Comparison of ENCODE assay signal across 22 cellular contexts in the genomic region with DNA sequence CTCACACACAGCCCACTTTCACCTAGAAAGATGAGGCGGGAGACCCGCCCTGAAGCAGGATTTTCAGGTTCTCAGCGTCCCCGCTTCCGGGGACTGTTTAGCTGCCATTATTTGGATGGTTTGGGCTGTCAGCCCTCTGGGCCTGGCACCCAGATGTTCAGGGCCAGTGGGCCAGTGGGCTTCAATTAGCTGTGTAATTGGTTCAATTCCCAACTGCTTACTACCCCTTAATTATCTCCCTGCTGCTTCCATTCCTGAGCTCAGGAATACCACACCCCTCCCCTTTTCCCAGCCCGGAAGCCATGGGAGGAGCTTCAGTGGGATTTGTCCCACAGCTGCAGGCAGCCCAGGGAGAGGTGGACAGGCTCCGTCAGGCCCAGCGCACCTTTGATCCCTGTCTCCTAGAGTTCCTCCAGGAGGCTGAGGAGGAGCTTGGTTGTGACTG.
DNase-seq lines count a peak whose midpoint lies in the region; ATAC-seq, FAIRE-seq and TF ChIP-seq lines count a peak whose summit lies in the region.
"Had no signal": no experiment of that assay in that cellular context is flagged by ENCODE, and none has a peak within 500 bp of the region (broad histone marks: within the 10 kb centered on the region; RNA-seq: fewer than 3 reads in every experiment).

No MANE protein-coding gene starts in this region.

- intact Hi-C loops in Right ventricle myocardium superior (cut with DNase I) = no loop called here

- H3K14ac ChIP-seq in H1 (ENCODE audit: insufficient read length) = no peak overlapping the region

- ATAC-seq in GM23338 (peak; percentile 96), Right ventricle myocardium superior (ENCODE audit: poor library complexity) (no peak), GM18519 (IDR thresholded peaks at IDR 0.05; ENCODE audit: low FRiP score, unreplicated experiment) (no peak), HG03139 (IDR thresholded peaks at IDR 0.05; ENCODE audit: unreplicated experiment) (no peak)
- ATAC-seq: effector memory CD8-positive, alpha-beta T cell; psoas muscle had no signal

- H3K27me3 ChIP-seq in GM23338 (ENCODE audit: insufficient read depth) = no peaks in the 10 kb centered on the region
- no peaks in the 10 kb centered on the region for H3K27me3 ChIP-seq in H1 (replicated peaks in 1 of 4; ENCODE audit: control insufficient read depth in 3 of 4, extremely low read depth in 1 of 4, insufficient read depth in 3 of 4, low read length in 3 of 4)
- no peaks in the 10 kb centered on the region for H3K27me3 ChIP-seq in mesendoderm (ENCODE audit: insufficient read depth, low read length, poor library complexity)

- CTCF ChIA-PET in H1 (lab: Charles Lee; ENCODE audit: partially characterized antibody) = interaction anchor here (0.6 to 3.7 kb wide), 15 partner anchors 8 to 681 kb away, joined by 3 to 14 read pairs (median 3); no protein-coding TSS in a partner anchor

- H3K9me2 ChIP-seq in GM23338 (ENCODE audit: insufficient read depth) = no peaks in the 10 kb centered on the region; the same call in 1 of the 2 replicates

- no peaks in the 10 kb centered on the region for H3F3A ChIP-seq in GM23338 (replicated peaks; ENCODE audit: low read depth)

- H2AK5ac ChIP-seq in H1 (ENCODE audit: low read depth, low read length) = no peak overlapping the region
- H2AK5ac ChIP-seq in mesendoderm (ENCODE audit: low read length) = no peak overlapping the region

- TF ChIP-seq EP300 in H1 (IDR thresholded peaks at IDR 0.05; ENCODE audit: borderline replicate concordance in 1 of 2, low read depth in 2 of 2, low read length in 2 of 2) = no peak

- H3K79me2 ChIP-seq in GM23338 (replicated peaks; ENCODE audit: insufficient read depth) (no peaks in the 10 kb centered on the region), H1 (ENCODE audit: control insufficient read depth in 1 of 2, insufficient read depth in 2 of 2, low read length in 2 of 2) (no peaks in the 10 kb centered on the region), mesendoderm (ENCODE audit: control insufficient read depth, insufficient read depth, low read length) (no peaks in the 10 kb centered on the region)

- no peak overlapping the region for H3K4me3 ChIP-seq in GM23338
- no peak overlapping the region for H3K4me3 ChIP-seq in H1 (ENCODE audit: extremely low read depth in 1 of 4, insufficient read depth in 2 of 4, low read depth in 3 of 4, low read length in 4 of 4)
- no peak overlapping the region for H3K4me3 ChIP-seq in mesendoderm (ENCODE audit: low read length)
- H3K4me3 ChIP-seq in coronary artery = no peak overlapping the region
- H3K4me3 ChIP-seq: psoas muscle, tibial artery had no signal

- peaks cover 14% of the 10 kb centered on the region for H3K4me1 Mint-ChIP-seq in GM23338
- H3K4me1 Mint-ChIP-seq: activated naive CD4-positive, alpha-beta T cell treated with anti-CD3 and anti-CD28 coated beads, Interleukin-2, amount 10 ng/mL, durations not matched to agents 7 days and 5 days; CD14-positive monocyte had no signal

- H4K20me1 ChIP-seq in GM23338 (replicated peaks; ENCODE audit: insufficient read depth) (no peaks in the 10 kb centered on the region), H1 (replicated peaks in 1 of 2; ENCODE audit: control insufficient read depth in 1 of 2, insufficient read depth in 2 of 2, low read length in 2 of 2) (no peaks in the 10 kb centered on the region)

- no peaks in the 10 kb centered on the region for H3K4me1 ChIP-seq in GM23338 (ENCODE audit: insufficient read depth)
- H3K4me1 ChIP-seq in H1 (replicated peaks in 1 of 4; ENCODE audit: control insufficient read depth in 3 of 4, insufficient read depth in 4 of 4, low read length in 3 of 4) = peaks cover 5 to 14% (median 8%) of the 10 kb centered on the region in 4 experiments; a peak in 6 of 7 replicates
- H3K4me1 ChIP-seq in mesendoderm (ENCODE audit: control insufficient read depth, low read depth, low read length) = peaks cover 4% of the 10 kb centered on the region
- H3K4me1 ChIP-seq: psoas muscle, tibial artery had no signal

- H3K36me3 Mint-ChIP-seq in GM23338 (ENCODE audit: low read depth) = no peaks in the 10 kb centered on the region
- H3K36me3 Mint-ChIP-seq: activated naive CD4-positive, alpha-beta T cell treated with anti-CD3 and anti-CD28 coated beads, Interleukin-2, amount 10 ng/mL, durations not matched to agents 7 days and 5 days; CD14-positive monocyte had no signal

- no peaks in the 10 kb centered on the region for H3K36me3 ChIP-seq in GM23338 (ENCODE audit: insufficient read depth)
- no peaks in the 10 kb centered on the region for H3K36me3 ChIP-seq in H1 (ENCODE audit: control insufficient read depth in 2 of 4, insufficient read depth in 4 of 4, low read length in 3 of 4)
- H3K36me3 ChIP-seq in mesendoderm (ENCODE audit: control insufficient read depth, insufficient read depth, low read length) = no peaks in the 10 kb centered on the region
- H3K36me3 ChIP-seq: tibial artery had no signal

- no peak overlapping the region for H2BK15ac ChIP-seq in H1 (ENCODE audit: low read length)
- no peak overlapping the region for H2BK15ac ChIP-seq in mesendoderm (replicated peaks; ENCODE audit: low read depth)

- TF ChIP-seq POLR2A in H1 (IDR thresholded peaks at IDR 0.05; ENCODE audit: control extremely low read depth in 1 of 2, low read depth in 2 of 2, low read length in 2 of 2) = no peak

- H2BK5ac ChIP-seq in H1 (ENCODE audit: low read depth, low read length) (0 out of 2 replicates have a peak overlapping the region, but pooled peaks have one; percentile 49), mesendoderm (ENCODE audit: low read length) (no peak overlapping the region)

- H2AFZ ChIP-seq in GM23338 (peak overlapping the region; percentile 94), H1 (ENCODE audit: low read length) (peak overlapping the region; percentile 87)

- H3K27me3 Mint-ChIP-seq in GM23338 (ENCODE audit: insufficient read depth, low read depth, poor library complexity) = peaks cover 7% of the 10 kb centered on the region
- H3K27me3 Mint-ChIP-seq: activated naive CD4-positive, alpha-beta T cell treated with anti-CD3 and anti-CD28 coated beads, Interleukin-2, amount 10 ng/mL, durations not matched to agents 7 days and 5 days; effector memory CD8-positive, alpha-beta T cell had no signal

- H3K4ac ChIP-seq in H1 (replicated peaks; ENCODE audit: insufficient read length, low read depth, low read length) (no peak overlapping the region), mesendoderm (ENCODE audit: low read depth, low read length) (no peak overlapping the region)

- POLR2A ChIA-PET in H1 (lab: Charles Lee; ENCODE audit: partially characterized antibody) = interaction anchor here (0.6 kb wide), 1 partner anchor 221 kb away, joined by 3 read pairs; no protein-coding TSS in a partner anchor

- no peak overlapping the region for H3K4me2 ChIP-seq in GM23338
- H3K4me2 ChIP-seq in H1 (ENCODE audit: insufficient read depth in 1 of 2, low read depth in 2 of 2, low read length in 2 of 2) = no peak overlapping the region; a peak in 1 of 4 replicates
- no peak overlapping the region for H3K4me2 ChIP-seq in mesendoderm (ENCODE audit: low read length)

- no peak overlapping the region for H3K18ac ChIP-seq in H1 (ENCODE audit: extremely low read depth, low read length)
- H3K18ac ChIP-seq in mesendoderm (ENCODE audit: low read length) = no peak overlapping the region

- no peak overlapping the region for H3K56ac ChIP-seq in H1 (replicated peaks; ENCODE audit: insufficient read length, low read depth, low read length)
- peak overlapping the region; percentile 62 for H3K56ac ChIP-seq in mesendoderm (ENCODE audit: low read length)

- DNase-seq in GM23338 (ENCODE audit: low spot score) (peak; percentile 63), NCI-H82 (lab: John Stamatoyannopoulos, UW) (peak; percentile 87), H1 (ENCODE audit: low read depth in 1 of 2, low spot score in 2 of 2) (no peak), mesendoderm (peak; percentile 85), Right ventricle myocardium superior (no peak), coronary artery (ENCODE audit: low spot score) (no peak)
- DNase-seq: activated CD8-positive, alpha-beta memory T cell treated with anti-CD3 and anti-CD28 coated beads for 24 hours; activated naive CD4-positive, alpha-beta T cell treated with anti-CD3 and anti-CD28 coated beads, Interleukin-2, amount 10 ng/mL, durations not matched to agents 7 days and 5 days; activated T-cell treated with anti-CD3 and anti-CD28 coated beads, Interleukin-2, amount 50 U/mL, for 48 hours; anterior cingulate cortex; effector memory CD8-positive, alpha-beta T cell; GOT3; NCI-H774; psoas muscle; stimulated activated CD4-positive, alpha-beta T cell treated with anti-CD3 and anti-CD28 coated beads, Interleukin-2, amount 100 ng/mL, for 48 hours; stimulated activated naive CD4-positive, alpha-beta T cell treated with Interleukin-2 at 50 U/mL for 16 hours; tibial artery had no signal

- H4K91ac ChIP-seq in H1 (replicated peaks; ENCODE audit: insufficient read length, low read length) = peak overlapping the region; percentile 14

- H3K23ac ChIP-seq in H1 (ENCODE audit: insufficient read length) (no peak overlapping the region), mesendoderm (ENCODE audit: low read length) (no peak overlapping the region)

- H4K8ac ChIP-seq in H1 (ENCODE audit: extremely low read depth, insufficient read depth, low read length) (no peak overlapping the region), mesendoderm (ENCODE audit: low read depth, low read length) (no peak overlapping the region)

- H3K9ac ChIP-seq in H1 (replicated peaks in 1 of 4; ENCODE audit: extremely low read depth in 1 of 4, low read depth in 3 of 4, low read length in 3 of 4) = no peak overlapping the region
- H3K9ac ChIP-seq in mesendoderm (ENCODE audit: low read length) = peak overlapping the region; percentile 21

- no peak overlapping the region for H2BK20ac ChIP-seq in H1 (ENCODE audit: low read length)

- H3K27ac ChIP-seq in GM23338 (ENCODE audit: low read depth) = no peak overlapping the region
- no peak overlapping the region for H3K27ac ChIP-seq in H1 (ENCODE audit: low read depth, low read length)
- H3K27ac ChIP-seq in mesendoderm (ENCODE audit: low read depth, low read length) = no peak overlapping the region
- H3K27ac ChIP-seq in coronary artery = no peak overlapping the region
- H3K27ac ChIP-seq: psoas muscle, tibial artery had no signal

- H4K5ac ChIP-seq in H1 (ENCODE audit: insufficient read length, low read depth, low read length) (no peak overlapping the region), mesendoderm (ENCODE audit: low read length) (peak overlapping the region; percentile 93)

- no peak overlapping the region for H2BK12ac ChIP-seq in H1 (ENCODE audit: low read depth, low read length)

- peaks cover 3% of the 10 kb centered on the region; the same call in 1 of the 3 replicates for H3K9me3 Mint-ChIP-seq in GM23338
- H3K9me3 Mint-ChIP-seq: activated naive CD4-positive, alpha-beta T cell treated with anti-CD3 and anti-CD28 coated beads, Interleukin-2, amount 10 ng/mL, durations not matched to agents 7 days and 5 days; effector memory CD8-positive, alpha-beta T cell; T-helper 2 cell treated with Interferon-gamma antibody and Interleukin-4, amounts not matched to agents 5 μg/mL and 100 μg/mL, for 36 hours had no signal

- no peak overlapping the region for H3K4me3 Mint-ChIP-seq in GM23338
- H3K4me3 Mint-ChIP-seq: activated naive CD4-positive, alpha-beta T cell treated with anti-CD3 and anti-CD28 coated beads, Interleukin-2, amount 10 ng/mL, durations not matched to agents 7 days and 5 days; CD14-positive monocyte; effector memory CD8-positive, alpha-beta T cell; T-helper 2 cell treated with Interferon-gamma antibody and Interleukin-4, amounts not matched to agents 5 μg/mL and 100 μg/mL, for 36 hours had no signal

- H3K9me3 ChIP-seq in H1 (ENCODE audit: insufficient read depth in 2 of 2, low read depth in 1 of 2, low read length in 1 of 2) = no peaks in the 10 kb centered on the region
- H3K9me3 ChIP-seq: psoas muscle, tibial artery had no signal

- WGBS in H1 (ENCODE audit: extremely low coverage in 1 of 2, insufficient coverage in 1 of 2, insufficient read length in 1 of 2, insufficient replicate concordance in 2 of 2, low coverage in 1 of 2, low lambda C conversion rate in 2 of 2, missing lambda C conversion rate in 1 of 2), 2 experiments = 71% methylated on average over 8 of the region's 8 CpGs; no CpG with 5 or more reads in 1 of the 2 experiments
- WGBS in mesendoderm (ENCODE audit: extremely low coverage, insufficient coverage, low lambda C conversion rate) = no CpG with 5 or more reads among the region's 8 CpGs

- FAIRE-seq in H1 (lab: Jason Lieb, UNC) = peak; percentile 48
- FAIRE-seq: G401.6 had no signal

- H3K27ac Mint-ChIP-seq in GM23338 = no peak overlapping the region
- H3K27ac Mint-ChIP-seq: activated naive CD4-positive, alpha-beta T cell treated with anti-CD3 and anti-CD28 coated beads, Interleukin-2, amount 10 ng/mL, durations not matched to agents 7 days and 5 days; CD14-positive monocyte; effector memory CD8-positive, alpha-beta T cell; T-helper 2 cell treated with Interferon-gamma antibody and Interleukin-4, amounts not matched to agents 5 μg/mL and 100 μg/mL, for 36 hours had no signal

- H2BK120ac ChIP-seq in H1 (replicated peaks; ENCODE audit: low read depth, low read length) (no peak overlapping the region), mesendoderm (ENCODE audit: low read depth, low read length) (no peak overlapping the region)

- no peaks in the 10 kb centered on the region for H3K23me2 ChIP-seq in H1 (ENCODE audit: low read depth, low read length)

- H3K79me1 ChIP-seq in H1 (ENCODE audit: low read depth, low read length) (no peaks in the 10 kb centered on the region), mesendoderm (ENCODE audit: low read length) (no peaks in the 10 kb centered on the region)

- TF ChIP-seq RAD21 in H1 (IDR thresholded peaks at IDR 0.05 in 1 of 2, conservative IDR thresholded peaks at IDR 0.05 in 1 of 2; ENCODE audit: low read depth in 2 of 2, low read length in 2 of 2) = no peak

- TF ChIP-seq CTCF in GM23338 (conservative IDR thresholded peaks at IDR 0.05; ENCODE audit: low read depth in 2 of 2) (no peak), H1 (IDR thresholded peaks at IDR 0.05; ENCODE audit: control extremely low read depth in 1 of 3, insufficient read depth in 1 of 3, low read depth in 1 of 3, low read length in 3 of 3) (no peak), coronary artery (IDR thresholded peaks at IDR 0.05) (no peak)

Comparison
In these comparisons a context has a peak if more than half of its experiments do, and no peak if none do; other contexts are left out.
1. DNase-seq: peak in GM23338 (single experiment), NCI-H82 (single experiment) and mesendoderm (single experiment); none in H1 (0 of 2), Right ventricle myocardium superior (single experiment) and coronary artery (single experiment).